Comparison of ENCODE assay signal across 33 cellular contexts in genomic region chr13:24652346-24652745, GRCh38. TPM values are rescaled to one million over a fixed set of nuclear protein-coding genes. Genes with fewer than 3 reads are reported as not detected.
"Had no signal": no experiment of that assay in that cellular context is flagged by ENCODE, and none has a peak within 500 bp of the region (broad histone marks: within the 10 kb centered on the region; RNA-seq: fewer than 3 reads in every experiment).

No MANE protein-coding gene starts in this region.

- H3K36me3 Mint-ChIP-seq: activated naive CD8-positive, alpha-beta T cell; naive thymus-derived CD4-positive, alpha-beta T cell; stimulated activated memory B cell treated with anti-CD40 and anti-IgM and Interleukin-4, amounts not matched to agents 10 μg/mL and 1 μg/mL and 100 μg/mL, for 72 hours had no signal

- H3K9me3 ChIP-seq: heart right ventricle, lower lobe of right lung, neutrophil, pancreas, sigmoid colon, stomach, suprapubic skin, tibial nerve had no signal

- H3K27ac ChIP-seq: heart right ventricle, lower lobe of right lung, neutrophil, pancreas, sigmoid colon, stomach, suprapubic skin, tibial nerve had no signal

- H3K4me3 Mint-ChIP-seq: activated B cell treated with CpG ODN at 0.5 μM for 24 hours; activated CD4-positive, alpha-beta T cell treated with anti-CD3 and anti-CD28 coated beads for 36 hours; activated naive CD8-positive, alpha-beta T cell; activated T-cell treated with anti-CD3 and anti-CD28 coated beads, Interleukin-2, amount 50 U/mL, for 24 hours; activated T-helper 17 cell treated with anti-CD3 and anti-CD28 coated beads, Interleukin-2, amount 50 U/mL, for 72 hours; endodermal cell; naive thymus-derived CD4-positive, alpha-beta T cell; stimulated activated memory B cell treated with anti-CD40 and anti-IgM and Interleukin-4, amounts not matched to agents 10 μg/mL and 1 μg/mL and 100 μg/mL, for 72 hours; T-helper 1 cell treated with Interleukin-12 subunit alpha and Interleukin-12 subunit beta and Interleukin-4 antibody, amounts not matched to agents 30 μg/mL and 1 μg/mL, for 36 hours had no signal

- H3K4me3 ChIP-seq: heart right ventricle, lower lobe of right lung, pancreas, sigmoid colon, smooth muscle cell, stomach, suprapubic skin, tibial nerve had no signal

- H3K27ac Mint-ChIP-seq: activated B cell treated with CpG ODN at 0.5 μM for 24 hours; activated CD4-positive, alpha-beta T cell treated with anti-CD3 and anti-CD28 coated beads for 36 hours; activated naive CD8-positive, alpha-beta T cell; activated T-cell treated with anti-CD3 and anti-CD28 coated beads, Interleukin-2, amount 50 U/mL, for 24 hours; activated T-helper 17 cell treated with anti-CD3 and anti-CD28 coated beads, Interleukin-2, amount 50 U/mL, for 72 hours; endodermal cell; naive thymus-derived CD4-positive, alpha-beta T cell; stimulated activated memory B cell treated with anti-CD40 and anti-IgM and Interleukin-4, amounts not matched to agents 10 μg/mL and 1 μg/mL and 100 μg/mL, for 72 hours; T-helper 1 cell treated with Interleukin-12 subunit alpha and Interleukin-12 subunit beta and Interleukin-4 antibody, amounts not matched to agents 30 μg/mL and 1 μg/mL, for 36 hours had no signal

- H3K27me3 ChIP-seq: neutrophil, pancreas, sigmoid colon, stomach, suprapubic skin, tibial nerve had no signal

- H3K4me1 Mint-ChIP-seq: activated B cell treated with CpG ODN at 0.5 μM for 24 hours had no signal

- H3K36me3 ChIP-seq: heart right ventricle, lower lobe of right lung, neutrophil, pancreas, sigmoid colon, stomach, suprapubic skin, tibial nerve had no signal

- H3K9me3 Mint-ChIP-seq: activated B cell treated with CpG ODN at 0.5 μM for 24 hours; activated T-cell treated with anti-CD3 and anti-CD28 coated beads, Interleukin-2, amount 50 U/mL, for 24 hours; activated T-helper 17 cell treated with anti-CD3 and anti-CD28 coated beads, Interleukin-2, amount 50 U/mL, for 72 hours; endodermal cell; naive thymus-derived CD4-positive, alpha-beta T cell; stimulated activated memory B cell treated with anti-CD40 and anti-IgM and Interleukin-4, amounts not matched to agents 10 μg/mL and 1 μg/mL and 100 μg/mL, for 72 hours; T-helper 1 cell treated with Interleukin-12 subunit alpha and Interleukin-12 subunit beta and Interleukin-4 antibody, amounts not matched to agents 30 μg/mL and 1 μg/mL, for 36 hours had no signal

- H3K4me1 ChIP-seq: heart right ventricle, lower lobe of right lung, pancreas, sigmoid colon, suprapubic skin, tibial nerve had no signal

- H3K4me2 ChIP-seq: smooth muscle cell had no signal

- H3K27me3 Mint-ChIP-seq: activated CD4-positive, alpha-beta T cell treated with anti-CD3 and anti-CD28 coated beads for 36 hours had no signal

- DNase-seq: activated B cell treated with CpG ODN at 0.5 μM for 24 hours; activated CD4-positive, alpha-beta T cell treated with anti-CD3 and anti-CD28 coated beads for 36 hours; activated CD4-positive, alpha-beta T cell treated with anti-CD3 and anti-CD28 coated beads, Interleukin-2, amount 50 U/mL, for 4 hours; activated CD8-positive, alpha-beta memory T cell treated with anti-CD3 and anti-CD28 coated beads for 24 hours; activated CD8-positive, alpha-beta memory T cell treated with anti-CD3 and anti-CD28 coated beads, Interleukin-2, amount 50 U/mL, for 4 hours; activated naive CD4-positive, alpha-beta T cell; activated T-cell treated with anti-CD3 and anti-CD28 coated beads, Interleukin-2, amount 50 U/mL, for 24 hours; cortex of kidney; endodermal cell; foreskin fibroblast; heart right ventricle; kidney; lower lobe of right lung; mesendoderm; naive thymus-derived CD4-positive, alpha-beta T cell; pancreas; sigmoid colon; stimulated activated CD4-positive, alpha-beta T cell treated with anti-CD3 and anti-CD28 coated beads, Interleukin-15, amount 100 ng/mL, for 24 hours; stomach; T1000 had no signal

RNA-seq across cellular contexts. Expression of gene ATP12A, which starts 27.9 kb away (rescaled TPM):
- total RNA-seq: activated B cell treated with CpG ODN at 0.5 μM for 24 hours, astrocyte, epithelial cell of proximal tubule, fibroblast of lung, heart right ventricle, left lobe of liver, mucosa of gallbladder, sigmoid colon, stomach, tibial nerve had no signal
